In genomic region chr19:3984908-3985642, GRCh38 we compare ENCODE assay signal across 8 cellular contexts. TPM values are rescaled to one million over a fixed set of nuclear protein-coding genes. Genes with fewer than 3 reads are reported as not detected.
DNase-seq lines count a peak whose midpoint lies in the region; ATAC-seq and TF ChIP-seq lines count a peak whose summit lies in the region.

Gene EEF2 (minus strand): TSS chr19:3985463. CDS start chr19:3985380, 83 bp downstream.

- in situ Hi-C loops in HAP-1 (cut with MboI; ENCODE audit: low sequenced_read_pairs), result no loop called here
- in situ Hi-C loops in transverse colon (cut with MboI; ENCODE audit: low pct_ligation_motif_present in 1 of 4, low pct_unique_long_range_greater_than_20kb in 1 of 4, low sequenced_read_pairs in 3 of 4), result loop anchor here in 2 of 4 donors (10.0 to 25.0 kb wide), 2 partner anchors 152 to 200 kb away; partner anchors contain the start of genes ANKRD24 (in 2 of the 2) and SIRT6 (in 2 of the 2)

- H3K4me3 ChIP-seq in HAP-1, result peak within 1 kb of the TSS; percentile 95
- peak within 1 kb of the TSS; percentile 84 to 100 (median 94) for H3K4me3 ChIP-seq in adrenal gland
- H3K4me3 ChIP-seq in heart left ventricle, result peak within 1 kb of the TSS; percentile 64 to 100 (median 82)
- peak within 1 kb of the TSS; percentile 74 to 82 (median 81) for H3K4me3 ChIP-seq in transverse colon

- H3K9me3 ChIP-seq in HAP-1 (no peaks in the 10 kb centered on the region), adrenal gland (replicated peaks in 1 of 3) (no peaks in the 10 kb centered on the region), heart left ventricle (no peaks in the 10 kb centered on the region), transverse colon (no peaks in the 10 kb centered on the region)

- H3K4me1 ChIP-seq in HAP-1 (peaks cover 27% of the 10 kb centered on the region), adrenal gland (replicated peaks in 1 of 2) (peaks cover 19 to 46% of the 10 kb centered on the region in 2 donors), heart left ventricle (peaks cover 10 to 66% (median 44%) of the 10 kb centered on the region in 12 donors), transverse colon (peaks cover 22 to 45% (median 37%) of the 10 kb centered on the region in 4 donors)

- peaks cover 39% of the 10 kb centered on the region for H3K4me1 Mint-ChIP-seq in T-helper 1 cell treated with Interleukin-12 subunit alpha and Interleukin-12 subunit beta and Interleukin-4 antibody, amounts not matched to agents 30 μg/mL and 1 μg/mL, for 36 hours (ENCODE audit: low read depth)

- H3K27me3 ChIP-seq in HAP-1 (ENCODE audit: low read depth), result no peaks in the 10 kb centered on the region
- no peaks in the 10 kb centered on the region for H3K27me3 ChIP-seq in adrenal gland
- no peaks in the 10 kb centered on the region for H3K27me3 ChIP-seq in heart left ventricle
- no peaks in the 10 kb centered on the region for H3K27me3 ChIP-seq in transverse colon

- 0% methylated on average over 21 to 80 of the region's 80 CpGs for WGBS in adrenal gland, 4 donors
- 0 to 1% (median 0%) methylated on average over 47 to 80 of the region's 80 CpGs for WGBS in heart left ventricle, 4 donors
- WGBS in transverse colon (ENCODE audit: low coverage in 1 of 2), 2 donors, result 0% methylated on average over 2 to 76 of the region's 80 CpGs

- ATAC-seq in heart left ventricle, result peak; percentile 48 to 73 (median 67)

- H3K4me3 Mint-ChIP-seq in T-helper 1 cell treated with Interleukin-12 subunit alpha and Interleukin-12 subunit beta and Interleukin-4 antibody, amounts not matched to agents 30 μg/mL and 1 μg/mL, for 36 hours, result peak within 1 kb of the TSS; percentile 99

- peak in 1 of 6 experiments; percentile 17 for TF ChIP-seq CTCF in adrenal gland (IDR thresholded peaks at IDR 0.05)
- no peak for TF ChIP-seq CTCF in heart left ventricle (IDR thresholded peaks at IDR 0.05)
- peak in 1 of 5 experiments; percentile 30 for TF ChIP-seq CTCF in transverse colon (IDR thresholded peaks at IDR 0.05)

- no peaks in the 10 kb centered on the region for H3K27me3 Mint-ChIP-seq in T-helper 1 cell treated with Interleukin-12 subunit alpha and Interleukin-12 subunit beta and Interleukin-4 antibody, amounts not matched to agents 30 μg/mL and 1 μg/mL, for 36 hours (ENCODE audit: low read depth)

- intact Hi-C loops in adrenal gland (cut with DNase I), result no loop called here
- intact Hi-C loops in heart left ventricle (cut with DNase I), result loop anchor here (1.0 to 10.0 kb wide), 16 partner anchors 14 to 318 kb away; partner anchors contain the start of genes APBA3 (in 5 of the 10), MRPL54 (in 5 of the 10), DAPK3 (in 4 of the 10) and ANKRD24 (in 3 of the 10)
- intact Hi-C loops in posterior cingulate gyrus (cut with DNase I), result loop anchor here (2.0 kb wide), 1 partner anchor 14 kb away; the partner anchor contains the start of gene DAPK3
- intact Hi-C loops in transverse colon (cut with DNase I; ENCODE audit: low total_unique reads), result loop anchor here (5.0 kb wide), 1 partner anchor 82 kb away; the partner anchor contains the start of gene ZBTB7A

- peak within 1 kb of the TSS; percentile 91 for H3K27ac Mint-ChIP-seq in T-helper 1 cell treated with Interleukin-12 subunit alpha and Interleukin-12 subunit beta and Interleukin-4 antibody, amounts not matched to agents 30 μg/mL and 1 μg/mL, for 36 hours

- TF ChIP-seq POLR2A in adrenal gland (IDR thresholded peaks at IDR 0.05), result peak; percentile 99
- TF ChIP-seq POLR2A in heart left ventricle (IDR thresholded peaks at IDR 0.05), result peak; percentile 92 to 100
- peak; percentile 100 for TF ChIP-seq POLR2A in transverse colon (IDR thresholded peaks at IDR 0.05)

- H3K27ac ChIP-seq in adrenal gland (peak within 1 kb of the TSS; percentile 93 to 99 (median 98)), heart left ventricle (peak within 1 kb of the TSS; percentile 80 to 98 (median 92)), transverse colon (peak within 1 kb of the TSS; percentile 91 to 94 (median 94))

- no peak for TF ChIP-seq EP300 in transverse colon (IDR thresholded peaks at IDR 0.05; ENCODE audit: low read depth)

- peak; percentile 69 for DNase-seq in DMS79 (lab: John Stamatoyannopoulos, UW)
- peak; percentile 77 to 92 for DNase-seq in HAP-1 (ENCODE audit: low spot score in 2 of 2)
- DNase-seq in NCI-H1436 treated with DMSO at 0.1 percent for 48 hours (lab: John Stamatoyannopoulos, UW), result peak; percentile 79
- peak; percentile 87 to 95 (median 91) for DNase-seq in adrenal gland
- DNase-seq in heart left ventricle, result peak; percentile 91 to 95 (median 93)
- peak; percentile 79 to 98 (median 85) for DNase-seq in posterior cingulate gyrus
- peak; percentile 92 for DNase-seq in transverse colon

- peaks cover 51% of the 10 kb centered on the region for H3K36me3 ChIP-seq in HAP-1 (replicated peaks)
- H3K36me3 ChIP-seq in adrenal gland (replicated peaks in 1 of 2), result peaks cover 0 to 40% of the 10 kb centered on the region in 2 donors
- peaks cover 4 to 47% (median 42%) of the 10 kb centered on the region in 9 donors for H3K36me3 ChIP-seq in heart left ventricle
- peaks cover 0 to 40% (median 18%) of the 10 kb centered on the region in 4 donors for H3K36me3 ChIP-seq in transverse colon

- no peaks in the 10 kb centered on the region for H3K9me3 Mint-ChIP-seq in T-helper 1 cell treated with Interleukin-12 subunit alpha and Interleukin-12 subunit beta and Interleukin-4 antibody, amounts not matched to agents 30 μg/mL and 1 μg/mL, for 36 hours

- H3K36me3 Mint-ChIP-seq in T-helper 1 cell treated with Interleukin-12 subunit alpha and Interleukin-12 subunit beta and Interleukin-4 antibody, amounts not matched to agents 30 μg/mL and 1 μg/mL, for 36 hours (ENCODE audit: low read depth), result peaks cover 34% of the 10 kb centered on the region

RNA-seq across cellular contexts. Expression of gene EEF2, which starts in this region (rescaled TPM):
- 1,000 to 10,000 TPM; 1,603 to 3,482 (median 2,345) TPM for total RNA-seq in adrenal gland
- 1,000 to 10,000 TPM in 2 of 3 donors, 100 to 1,000 TPM in 1; 752 to 2,793 (median 1,120) TPM for polyA plus RNA-seq in adrenal gland
- 1,000 to 10,000 TPM; 1,373 to 2,686 (median 2,215) TPM for total RNA-seq in heart left ventricle
- 1,000 to 10,000 TPM in 1 of 2 donors, 100 to 1,000 TPM in 1; 846 to 1,944 TPM for polyA plus RNA-seq in heart left ventricle
- total RNA-seq in transverse colon, result 1,000 to 10,000 TPM; 1,013 to 1,686 (median 1,532) TPM

Comparison
In these comparisons a context has a peak if more than half of its experiments do, and no peak if none do; other contexts are left out.
1. Peak in every context shown above with its lines: DNase-seq, ATAC-seq, H3K4me3 ChIP-seq and H3K27ac ChIP-seq.
2. intact Hi-C loops: an anchor here in heart left ventricle (1.0 to 10.0 kb wide), posterior cingulate gyrus (2.0 kb wide) and transverse colon (5.0 kb wide); none called in adrenal gland.